Comparison of ENCODE assay signal across 17 cellular contexts in genomic region chr2:71779306-71779855, GRCh38.
DNase-seq lines count a peak whose midpoint lies in the region; ATAC-seq and TF ChIP-seq lines count a peak whose summit lies in the region.
"Had no signal": no experiment of that assay in that cellular context is flagged by ENCODE, and none has a peak within 500 bp of the region (broad histone marks: within the 10 kb centered on the region; RNA-seq: fewer than 3 reads in every experiment).

No MANE protein-coding gene starts in this region.

- H3K9me3 ChIP-seq in hepatocyte (ENCODE audit: low read depth) (no peaks in the 10 kb centered on the region), upper lobe of right lung (no peaks in the 10 kb centered on the region)

- H3K4me3 Mint-ChIP-seq in activated CD8-positive, alpha-beta memory T cell treated with anti-CD3 and anti-CD28 coated beads, Interleukin-2, amount 10 ng/mL, durations not matched to agents 7 days and 5 days: no peak overlapping the region
- H3K4me3 Mint-ChIP-seq: activated T-cell treated with anti-CD3 and anti-CD28 coated beads, Interleukin-2, amount 50 U/mL, for 24 hours; natural killer cell treated with Interleukin-12 subunit alpha and Interleukin-12 subunit beta and Interleukin-15 and Interleukin-18, amount 100 ng/mL, for 72 hours; stimulated activated naive CD8-positive, alpha-beta T cell treated with anti-CD3 and anti-CD28 coated beads, Interleukin-15, Interleukin-2, amounts not matched to agents 100 ng/mL and 50 ng/mL, for 24 hours had no signal

- H3K4me1 Mint-ChIP-seq in activated CD8-positive, alpha-beta memory T cell treated with anti-CD3 and anti-CD28 coated beads, Interleukin-2, amount 10 ng/mL, durations not matched to agents 7 days and 5 days: no peaks in the 10 kb centered on the region

- no peak for ATAC-seq in activated CD8-positive, alpha-beta memory T cell treated with anti-CD3 and anti-CD28 coated beads, Interleukin-2, amount 10 ng/mL, durations not matched to agents 7 days and 5 days
- ATAC-seq in upper lobe of right lung: no peak
- ATAC-seq in esophagus mucosa: no peak
- ATAC-seq: natural killer cell treated with Interleukin-12 subunit alpha and Interleukin-12 subunit beta and Interleukin-15 and Interleukin-18, amount 100 ng/mL, for 72 hours had no signal

- H3K4me2 ChIP-seq in hepatocyte: no peak overlapping the region

- H3K79me2 ChIP-seq in hepatocyte: no peaks in the 10 kb centered on the region

- H3K4me3 ChIP-seq in hepatocyte (no peak overlapping the region), upper lobe of right lung (no peak overlapping the region)
- H3K4me3 ChIP-seq: lung had no signal

- H3K27ac Mint-ChIP-seq in activated CD8-positive, alpha-beta memory T cell treated with anti-CD3 and anti-CD28 coated beads, Interleukin-2, amount 10 ng/mL, durations not matched to agents 7 days and 5 days: no peak overlapping the region
- H3K27ac Mint-ChIP-seq: activated T-cell treated with anti-CD3 and anti-CD28 coated beads, Interleukin-2, amount 50 U/mL, for 24 hours; natural killer cell treated with Interleukin-12 subunit alpha and Interleukin-12 subunit beta and Interleukin-15 and Interleukin-18, amount 100 ng/mL, for 72 hours; stimulated activated naive CD8-positive, alpha-beta T cell treated with anti-CD3 and anti-CD28 coated beads, Interleukin-15, Interleukin-2, amounts not matched to agents 100 ng/mL and 50 ng/mL, for 24 hours had no signal

- CTCF ChIA-PET in activated CD8-positive, alpha-beta memory T cell treated with anti-CD3 and anti-CD28 coated beads, Interleukin-2, amount 10 ng/mL, durations not matched to agents 7 days and 5 days (lab: Charles Lee): no interaction called here

- H3K9me3 Mint-ChIP-seq in activated CD8-positive, alpha-beta memory T cell treated with anti-CD3 and anti-CD28 coated beads, Interleukin-2, amount 10 ng/mL, durations not matched to agents 7 days and 5 days (ENCODE audit: low read depth): no peaks in the 10 kb centered on the region
- H3K9me3 Mint-ChIP-seq: activated T-cell treated with anti-CD3 and anti-CD28 coated beads, Interleukin-2, amount 50 U/mL, for 24 hours; natural killer cell treated with Interleukin-12 subunit alpha and Interleukin-12 subunit beta and Interleukin-15 and Interleukin-18, amount 100 ng/mL, for 72 hours; stimulated activated naive CD8-positive, alpha-beta T cell treated with anti-CD3 and anti-CD28 coated beads, Interleukin-15, Interleukin-2, amounts not matched to agents 100 ng/mL and 50 ng/mL, for 24 hours had no signal

- DNase-seq in activated CD8-positive, alpha-beta memory T cell treated with anti-CD3 and anti-CD28 coated beads, Interleukin-2, amount 10 ng/mL, durations not matched to agents 7 days and 5 days: peak; percentile 5
- no peak for DNase-seq in activated CD8-positive, alpha-beta memory T cell treated with anti-CD3 and anti-CD28 coated beads, Interleukin-2, amount 50 U/mL, for 48 hours
- DNase-seq in amniotic epithelial cell (ENCODE audit: low read depth) (peak; percentile 44), hepatocyte (ENCODE audit: low spot score) (no peak), retina (peak; percentile 2), upper lobe of right lung (no peak), T-helper 9 cell (no peak)
- DNase-seq: activated CD4-positive, alpha-beta T cell treated with anti-CD3 and anti-CD28 coated beads, Interleukin-2, amount 50 U/mL, for 1 hour; activated T-cell treated with anti-CD3 and anti-CD28 coated beads, Interleukin-2, amount 50 U/mL, for 24 hours; DMS153; KG1; NCI-H1092 had no signal

- no peak for TF ChIP-seq CTCF in hepatocyte (IDR thresholded peaks at IDR 0.05; ENCODE audit: poor library complexity)
- no peak for TF ChIP-seq CTCF in upper lobe of right lung (IDR thresholded peaks at IDR 0.05)

- H3K36me3 ChIP-seq in hepatocyte (replicated peaks; ENCODE audit: insufficient read depth, low read depth) (no peaks in the 10 kb centered on the region), upper lobe of right lung (no peaks in the 10 kb centered on the region)

- H3K27ac ChIP-seq in hepatocyte (peak overlapping the region; percentile 61), upper lobe of right lung (no peak overlapping the region)
- H3K27ac ChIP-seq: HL-60 had no signal

- intact Hi-C loops in upper lobe of right lung (cut with DNase I): no loop called here

- H2AFZ ChIP-seq in hepatocyte: no peak overlapping the region

- H4K20me1 ChIP-seq in hepatocyte (ENCODE audit: insufficient read depth, poor library complexity, severe bottlenecking): no peaks in the 10 kb centered on the region

- H3K4me1 ChIP-seq in hepatocyte (ENCODE audit: insufficient read depth) (peaks cover 4% of the 10 kb centered on the region), upper lobe of right lung (no peaks in the 10 kb centered on the region)

- H3K27me3 Mint-ChIP-seq in activated CD8-positive, alpha-beta memory T cell treated with anti-CD3 and anti-CD28 coated beads, Interleukin-2, amount 10 ng/mL, durations not matched to agents 7 days and 5 days: no peaks in the 10 kb centered on the region
- H3K27me3 Mint-ChIP-seq: stimulated activated naive CD8-positive, alpha-beta T cell treated with anti-CD3 and anti-CD28 coated beads, Interleukin-15, Interleukin-2, amounts not matched to agents 100 ng/mL and 50 ng/mL, for 24 hours had no signal

- H3K9me2 ChIP-seq in hepatocyte (replicated peaks; ENCODE audit: insufficient read depth): no peaks in the 10 kb centered on the region

- no peaks in the 10 kb centered on the region for H3K36me3 Mint-ChIP-seq in activated CD8-positive, alpha-beta memory T cell treated with anti-CD3 and anti-CD28 coated beads, Interleukin-2, amount 10 ng/mL, durations not matched to agents 7 days and 5 days
- H3K36me3 Mint-ChIP-seq: natural killer cell treated with Interleukin-12 subunit alpha and Interleukin-12 subunit beta and Interleukin-15 and Interleukin-18, amount 100 ng/mL, for 72 hours had no signal

- 71% methylated on average over 6 of the region's 6 CpGs for WGBS in hepatocyte (ENCODE audit: low lambda C conversion rate, missing lambda C conversion rate)

- no peaks in the 10 kb centered on the region for H3K27me3 ChIP-seq in hepatocyte
- no peaks in the 10 kb centered on the region for H3K27me3 ChIP-seq in upper lobe of right lung

Comparison
In these comparisons a context has a peak if more than half of its experiments do, and no peak if none do; other contexts are left out.
1. DNase-seq: peak in activated CD8-positive, alpha-beta memory T cell treated with anti-CD3 and anti-CD28 coated beads, Interleukin-2, amount 10 ng/mL, durations not matched to agents 7 days and 5 days (single experiment), amniotic epithelial cell (single experiment) and retina (single experiment); none in activated CD8-positive, alpha-beta memory T cell treated with anti-CD3 and anti-CD28 coated beads, Interleukin-2, amount 50 U/mL, for 48 hours (single experiment), hepatocyte (single experiment), upper lobe of right lung (single experiment) and T-helper 9 cell (single experiment).